Comparison of ENCODE assay signal across 1 cellular context in genomic region chr20:34345426-34345757, GRCh38.
TF ChIP-seq lines count a peak whose summit lies in the region.

No MANE protein-coding gene starts in this region.

TF ChIP-seq in HepG2, 621 proteins besides CTCF, POLR2A, EP300 and RAD21:
- TF ChIP-seq, protein P1, sequence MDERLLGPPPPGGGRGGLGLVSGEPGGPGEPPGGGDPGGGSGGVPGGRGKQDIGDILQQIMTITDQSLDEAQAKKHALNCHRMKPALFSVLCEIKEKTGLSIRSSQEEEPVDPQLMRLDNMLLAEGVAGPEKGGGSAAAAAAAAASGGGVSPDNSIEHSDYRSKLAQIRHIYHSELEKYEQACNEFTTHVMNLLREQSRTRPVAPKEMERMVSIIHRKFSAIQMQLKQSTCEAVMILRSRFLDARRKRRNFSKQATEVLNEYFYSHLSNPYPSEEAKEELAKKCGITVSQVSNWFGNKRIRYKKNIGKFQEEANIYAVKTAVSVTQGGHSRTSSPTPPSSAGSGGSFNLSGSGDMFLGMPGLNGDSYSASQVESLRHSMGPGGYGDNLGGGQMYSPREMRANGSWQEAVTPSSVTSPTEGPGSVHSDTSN (CRISPR knock-in tag; IDR thresholded peaks at IDR 0.05) = no peak
- peak; percentile 81 for TF ChIP-seq ZNF263 (CRISPR knock-in tag; IDR thresholded peaks at IDR 0.05)
- peak; percentile 38 for TF ChIP-seq ZNF883 (CRISPR knock-in tag; IDR thresholded peaks at IDR 0.05; ENCODE audit: not compliant biosample characterization)
- TF ChIP-seq ELF3 (CRISPR knock-in tag; IDR thresholded peaks at IDR 0.05) = no peak
- 0 out of 2 replicates have a peak, but pooled peaks have one; percentile 17 for TF ChIP-seq TBX2 (CRISPR knock-in tag; IDR thresholded peaks at IDR 0.05; ENCODE audit: borderline replicate concordance)
- TF ChIP-seq SMARCC2 (IDR thresholded peaks at IDR 0.05) = no peak
- TF ChIP-seq BCL3 (CRISPR knock-in tag; IDR thresholded peaks at IDR 0.05) = peak; percentile 34; the same call in 1 of the 2 replicates
- no peak for TF ChIP-seq FOSL1 (CRISPR knock-in tag; IDR thresholded peaks at IDR 0.05; ENCODE audit: borderline replicate concordance)
- TF ChIP-seq ZBTB44 (CRISPR knock-in tag; IDR thresholded peaks at IDR 0.05) = no peak
- TF ChIP-seq PHF21A (CRISPR knock-in tag; IDR thresholded peaks at IDR 0.05) = peak; percentile 11; the same call in 1 of the 2 replicates
- no peak for TF ChIP-seq ZEB1 (IDR thresholded peaks at IDR 0.05; ENCODE audit: insufficient replicate concordance, low read depth)
- TF ChIP-seq ZNF296 (CRISPR knock-in tag; conservative IDR thresholded peaks at IDR 0.05) = no peak
- TF ChIP-seq FUBP1 (CRISPR knock-in tag; IDR thresholded peaks at IDR 0.05; ENCODE audit: borderline replicate concordance) = 0 out of 2 replicates have a peak, but pooled peaks have one; percentile 18
- TF ChIP-seq, protein P2, sequence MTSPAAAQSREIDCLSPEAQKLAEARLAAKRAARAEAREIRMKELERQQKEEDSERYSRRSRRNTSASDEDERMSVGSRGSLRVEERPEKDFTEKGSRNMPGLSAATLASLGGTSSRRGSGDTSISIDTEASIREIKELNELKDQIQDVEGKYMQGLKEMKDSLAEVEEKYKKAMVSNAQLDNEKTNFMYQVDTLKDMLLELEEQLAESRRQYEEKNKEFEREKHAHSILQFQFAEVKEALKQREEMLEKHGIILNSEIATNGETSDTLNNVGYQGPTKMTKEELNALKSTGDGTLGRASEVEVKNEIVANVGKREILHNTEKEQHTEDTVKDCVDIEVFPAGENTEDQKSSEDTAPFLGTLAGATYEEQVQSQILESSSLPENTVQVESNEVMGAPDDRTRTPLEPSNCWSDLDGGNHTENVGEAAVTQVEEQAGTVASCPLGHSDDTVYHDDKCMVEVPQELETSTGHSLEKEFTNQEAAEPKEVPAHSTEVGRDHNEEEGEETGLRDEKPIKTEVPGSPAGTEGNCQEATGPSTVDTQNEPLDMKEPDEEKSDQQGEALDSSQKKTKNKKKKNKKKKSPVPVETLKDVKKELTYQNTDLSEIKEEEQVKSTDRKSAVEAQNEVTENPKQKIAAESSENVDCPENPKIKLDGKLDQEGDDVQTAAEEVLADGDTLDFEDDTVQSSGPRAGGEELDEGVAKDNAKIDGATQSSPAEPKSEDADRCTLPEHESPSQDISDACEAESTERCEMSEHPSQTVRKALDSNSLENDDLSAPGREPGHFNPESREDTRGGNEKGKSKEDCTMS (CRISPR knock-in tag; conservative IDR thresholded peaks at IDR 0.05) = no peak
- no peak for TF ChIP-seq HES4 (CRISPR knock-in tag; IDR thresholded peaks at IDR 0.05; ENCODE audit: borderline replicate concordance)
- no peak for TF ChIP-seq DNMT1 (CRISPR knock-in tag; IDR thresholded peaks at IDR 0.05)
- no peak for TF ChIP-seq HIC2 (CRISPR knock-in tag; IDR thresholded peaks at IDR 0.05; ENCODE audit: low read depth)
- TF ChIP-seq, protein P3, sequence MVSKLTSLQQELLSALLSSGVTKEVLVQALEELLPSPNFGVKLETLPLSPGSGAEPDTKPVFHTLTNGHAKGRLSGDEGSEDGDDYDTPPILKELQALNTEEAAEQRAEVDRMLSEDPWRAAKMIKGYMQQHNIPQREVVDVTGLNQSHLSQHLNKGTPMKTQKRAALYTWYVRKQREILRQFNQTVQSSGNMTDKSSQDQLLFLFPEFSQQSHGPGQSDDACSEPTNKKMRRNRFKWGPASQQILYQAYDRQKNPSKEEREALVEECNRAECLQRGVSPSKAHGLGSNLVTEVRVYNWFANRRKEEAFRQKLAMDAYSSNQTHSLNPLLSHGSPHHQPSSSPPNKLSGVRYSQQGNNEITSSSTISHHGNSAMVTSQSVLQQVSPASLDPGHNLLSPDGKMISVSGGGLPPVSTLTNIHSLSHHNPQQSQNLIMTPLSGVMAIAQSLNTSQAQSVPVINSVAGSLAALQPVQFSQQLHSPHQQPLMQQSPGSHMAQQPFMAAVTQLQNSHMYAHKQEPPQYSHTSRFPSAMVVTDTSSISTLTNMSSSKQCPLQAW (CRISPR knock-in tag; IDR thresholded peaks at IDR 0.05) = 0 out of 2 replicates have a peak, but pooled peaks have one; percentile 22
- no peak for TF ChIP-seq ZNF777 (CRISPR knock-in tag; IDR thresholded peaks at IDR 0.05)
- 0 out of 2 replicates have a peak, but pooled peaks have one; percentile 63 for TF ChIP-seq FOXO4 (CRISPR knock-in tag; conservative IDR thresholded peaks at IDR 0.05)
- no peak for TF ChIP-seq SOX13 (IDR thresholded peaks at IDR 0.05)
- 0 out of 4 replicates have a peak, but pooled peaks of 1 of the 2 experiments have one; percentile 14 for TF ChIP-seq SOX13 (CRISPR knock-in tag; conservative IDR thresholded peaks at IDR 0.05 in 1 of 2, IDR thresholded peaks at IDR 0.05 in 1 of 2)
- TF ChIP-seq ZNF747 (CRISPR knock-in tag; IDR thresholded peaks at IDR 0.05; ENCODE audit: borderline replicate concordance) = 0 out of 2 replicates have a peak, but pooled peaks have one; percentile 8
- TF ChIP-seq HNF4G (IDR thresholded peaks at IDR 0.05; ENCODE audit: borderline replicate concordance, low read depth, low read length) = peak; percentile 15; the same call in 1 of the 2 replicates
- TF ChIP-seq HNF4G (CRISPR knock-in tag; IDR thresholded peaks at IDR 0.05; ENCODE audit: borderline replicate concordance, low read depth) = no peak
